15 cellular contexts compared by ENCODE assay signal in the genomic region with DNA sequence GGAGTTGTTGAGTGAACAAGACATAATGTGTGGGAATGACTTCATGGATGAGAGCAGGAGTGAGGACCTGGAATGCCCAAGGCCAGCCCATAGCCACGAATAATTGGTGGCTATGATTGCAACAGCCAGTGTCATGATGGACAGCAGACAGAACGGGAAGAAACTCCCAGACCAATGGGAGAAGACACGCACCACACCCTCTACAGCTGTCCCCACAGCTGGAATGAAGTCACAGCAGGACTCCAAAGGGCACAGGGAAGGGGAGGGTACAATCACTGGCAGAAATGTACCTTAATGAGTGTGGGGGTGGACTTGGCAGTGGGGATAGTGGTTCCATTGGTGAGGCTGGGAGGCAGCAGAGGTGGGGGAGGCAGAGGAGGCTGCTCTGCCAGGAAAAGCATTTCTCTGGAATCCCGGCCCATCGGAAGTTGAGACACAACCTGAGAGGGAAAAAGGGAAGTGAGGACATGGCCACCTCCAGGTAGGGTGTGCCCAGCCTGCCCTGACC. TPM values are rescaled to one million over a fixed set of nuclear protein-coding genes. Genes with fewer than 3 reads are reported as not detected.
DNase-seq lines count a peak whose midpoint lies in the region; ATAC-seq and TF ChIP-seq lines count a peak whose summit lies in the region.
"Had no signal": no experiment of that assay in that cellular context is flagged by ENCODE, and none has a peak within 500 bp of the region (broad histone marks: within the 10 kb centered on the region; RNA-seq: fewer than 3 reads in every experiment).

No MANE protein-coding gene starts in this region.

- no peak for TF ChIP-seq CTCF in activated CD8-positive, alpha-beta T cell treated with anti-CD3 and anti-CD28 coated beads for 36 hours (IDR thresholded peaks at IDR 0.05)

- in situ Hi-C loops in HAP-1 (cut with MboI; ENCODE audit: low sequenced_read_pairs), result no loop called here

- no peak overlapping the region for H3K4me3 Mint-ChIP-seq in activated CD8-positive, alpha-beta T cell treated with anti-CD3 and anti-CD28 coated beads, Interleukin-2, amount 10 ng/mL, durations not matched to agents 7 days and 5 days
- no peak overlapping the region for H3K4me3 Mint-ChIP-seq in activated CD8-positive, alpha-beta T cell treated with anti-CD3 and anti-CD28 coated beads for 36 hours
- no peak overlapping the region for H3K4me3 Mint-ChIP-seq in CD4-positive, alpha-beta memory T cell
- H3K4me3 Mint-ChIP-seq in dendritic cell treated with granulocyte-macrophage colony-stimulating factor and Interleukin-4, amounts not matched to agents 40 ng/mL and 50 ng/mL, for 4 days, result peak overlapping the region; percentile 18

- peaks cover 89% of the 10 kb centered on the region for H3K36me3 ChIP-seq in CD4-positive, alpha-beta memory T cell (ENCODE audit: insufficient read depth, low read length)
- H3K36me3 ChIP-seq in HAP-1 (replicated peaks), result peaks cover 30% of the 10 kb centered on the region

- no peak overlapping the region for H3K27ac ChIP-seq in CD4-positive, alpha-beta memory T cell (ENCODE audit: low read depth, low read length)
- H3K27ac ChIP-seq: epithelial cell of prostate, PC-9, transverse colon had no signal

- H3K27me3 Mint-ChIP-seq in activated CD8-positive, alpha-beta T cell treated with anti-CD3 and anti-CD28 coated beads, Interleukin-2, amount 10 ng/mL, durations not matched to agents 7 days and 5 days (ENCODE audit: low read depth), result no peaks in the 10 kb centered on the region
- no peaks in the 10 kb centered on the region for H3K27me3 Mint-ChIP-seq in activated CD8-positive, alpha-beta T cell treated with anti-CD3 and anti-CD28 coated beads for 36 hours
- H3K27me3 Mint-ChIP-seq in CD4-positive, alpha-beta memory T cell, result no peaks in the 10 kb centered on the region
- no peaks in the 10 kb centered on the region for H3K27me3 Mint-ChIP-seq in dendritic cell treated with granulocyte-macrophage colony-stimulating factor and Interleukin-4, amounts not matched to agents 40 ng/mL and 50 ng/mL, for 4 days

- intact Hi-C loops in activated CD8-positive, alpha-beta T cell treated with anti-CD3 and anti-CD28 coated beads for 36 hours (cut with micrococcal nuclease), result no loop called here
- intact Hi-C loops in CD4-positive, alpha-beta memory T cell (cut with micrococcal nuclease), result no loop called here
- intact Hi-C loops in dendritic cell treated with granulocyte-macrophage colony-stimulating factor and Interleukin-4, amounts not matched to agents 40 ng/mL and 50 ng/mL, for 4 days (cut with micrococcal nuclease), result no loop called here
- intact Hi-C loops in posterior vena cava (cut with DNase I), result no loop called here

- H3K36me3 Mint-ChIP-seq in activated CD8-positive, alpha-beta T cell treated with anti-CD3 and anti-CD28 coated beads, Interleukin-2, amount 10 ng/mL, durations not matched to agents 7 days and 5 days (ENCODE audit: low read depth), result peaks cover 54% of the 10 kb centered on the region
- H3K36me3 Mint-ChIP-seq in activated CD8-positive, alpha-beta T cell treated with anti-CD3 and anti-CD28 coated beads for 36 hours (ENCODE audit: low read depth), result peaks cover 27% of the 10 kb centered on the region
- peaks cover 49 to 75% of the 10 kb centered on the region in 2 donors for H3K36me3 Mint-ChIP-seq in CD4-positive, alpha-beta memory T cell
- H3K36me3 Mint-ChIP-seq in dendritic cell treated with granulocyte-macrophage colony-stimulating factor and Interleukin-4, amounts not matched to agents 40 ng/mL and 50 ng/mL, for 4 days (ENCODE audit: low read depth), result peaks cover 100% of the 10 kb centered on the region

- H3K4me1 Mint-ChIP-seq in activated CD8-positive, alpha-beta T cell treated with anti-CD3 and anti-CD28 coated beads, Interleukin-2, amount 10 ng/mL, durations not matched to agents 7 days and 5 days (ENCODE audit: low read depth), result peaks cover 13% of the 10 kb centered on the region
- peaks cover 11% of the 10 kb centered on the region for H3K4me1 Mint-ChIP-seq in activated CD8-positive, alpha-beta T cell treated with anti-CD3 and anti-CD28 coated beads for 36 hours (ENCODE audit: low read depth)
- peaks cover 3 to 15% (median 9%) of the 10 kb centered on the region in 4 donors for H3K4me1 Mint-ChIP-seq in CD4-positive, alpha-beta memory T cell
- peaks cover 69% of the 10 kb centered on the region for H3K4me1 Mint-ChIP-seq in dendritic cell treated with granulocyte-macrophage colony-stimulating factor and Interleukin-4, amounts not matched to agents 40 ng/mL and 50 ng/mL, for 4 days (ENCODE audit: low read depth)

- H3K9me3 Mint-ChIP-seq in activated CD8-positive, alpha-beta T cell treated with anti-CD3 and anti-CD28 coated beads, Interleukin-2, amount 10 ng/mL, durations not matched to agents 7 days and 5 days (ENCODE audit: insufficient read depth), result no peaks in the 10 kb centered on the region
- no peaks in the 10 kb centered on the region for H3K9me3 Mint-ChIP-seq in activated CD8-positive, alpha-beta T cell treated with anti-CD3 and anti-CD28 coated beads for 36 hours
- H3K9me3 Mint-ChIP-seq in CD4-positive, alpha-beta memory T cell, result peaks cover 0 to 2% (median 0%) of the 10 kb centered on the region in 8 donors
- H3K9me3 Mint-ChIP-seq in dendritic cell treated with granulocyte-macrophage colony-stimulating factor and Interleukin-4, amounts not matched to agents 40 ng/mL and 50 ng/mL, for 4 days, result no peaks in the 10 kb centered on the region

- ATAC-seq in activated CD8-positive, alpha-beta T cell treated with anti-CD3 and anti-CD28 coated beads, Interleukin-2, amount 10 ng/mL, durations not matched to agents 7 days and 5 days, result no peak
- ATAC-seq in activated CD8-positive, alpha-beta T cell treated with anti-CD3 and anti-CD28 coated beads for 36 hours, result no peak

- H3K27ac Mint-ChIP-seq in activated CD8-positive, alpha-beta T cell treated with anti-CD3 and anti-CD28 coated beads, Interleukin-2, amount 10 ng/mL, durations not matched to agents 7 days and 5 days, result peak overlapping the region; percentile 40
- H3K27ac Mint-ChIP-seq in activated CD8-positive, alpha-beta T cell treated with anti-CD3 and anti-CD28 coated beads for 36 hours, result no peak overlapping the region
- H3K27ac Mint-ChIP-seq in CD4-positive, alpha-beta memory T cell, result peak overlapping the region in 6 of 7 donors; percentile 31 to 81 (median 71)
- peak overlapping the region; percentile 94 for H3K27ac Mint-ChIP-seq in dendritic cell treated with granulocyte-macrophage colony-stimulating factor and Interleukin-4, amounts not matched to agents 40 ng/mL and 50 ng/mL, for 4 days

- no peaks in the 10 kb centered on the region for H3K4me1 ChIP-seq in CD4-positive, alpha-beta memory T cell (ENCODE audit: insufficient read depth, low read length)
- H3K4me1 ChIP-seq in HAP-1, result no peaks in the 10 kb centered on the region
- H3K4me1 ChIP-seq: transverse colon had no signal

- no peak overlapping the region for H3K4me3 ChIP-seq in CD4-positive, alpha-beta memory T cell (ENCODE audit: low read length in 2 of 2)
- H3K4me3 ChIP-seq in HAP-1, result no peak overlapping the region
- H3K4me3 ChIP-seq: PC-9, transverse colon had no signal

- no peak for DNase-seq in activated CD8-positive, alpha-beta T cell treated with anti-CD3 and anti-CD28 coated beads, Interleukin-2, amount 10 ng/mL, durations not matched to agents 7 days and 5 days
- no peak for DNase-seq in activated CD8-positive, alpha-beta T cell treated with anti-CD3 and anti-CD28 coated beads for 36 hours
- DNase-seq in CD4-positive, alpha-beta memory T cell, result no peak
- peak; percentile 42 for DNase-seq in posterior vena cava (ENCODE audit: low spot score)
- DNase-seq in HAP-1 (ENCODE audit: low spot score in 2 of 2), result no peak
- DNase-seq in NK-92 (lab: John Stamatoyannopoulos, UW; ENCODE audit: unreplicated experiment), result no peak
- no peak for DNase-seq in hepatic stellate cell (ENCODE audit: low spot score)
- DNase-seq: cortex of kidney, mesendoderm, NCI-H69, SK-N-SH, transverse colon had no signal

- CTCF ChIA-PET in activated CD8-positive, alpha-beta T cell treated with anti-CD3 and anti-CD28 coated beads, Interleukin-2, amount 10 ng/mL, durations not matched to agents 7 days and 5 days (lab: Charles Lee), result no interaction called here
- CTCF ChIA-PET in activated CD8-positive, alpha-beta T cell treated with anti-CD3 and anti-CD28 coated beads for 36 hours (lab: Charles Lee), result no interaction called here
- CTCF ChIA-PET in CD4-positive, alpha-beta memory T cell (lab: Charles Lee; ENCODE audit: partially characterized antibody), result no interaction called here

- no peaks in the 10 kb centered on the region for H3K27me3 ChIP-seq in CD4-positive, alpha-beta memory T cell (ENCODE audit: insufficient read depth, low read length)
- no peaks in the 10 kb centered on the region for H3K27me3 ChIP-seq in HAP-1 (ENCODE audit: low read depth)
- H3K27me3 ChIP-seq: transverse colon had no signal

- POLR2A ChIA-PET in activated CD8-positive, alpha-beta T cell treated with anti-CD3 and anti-CD28 coated beads, Interleukin-2, amount 10 ng/mL, durations not matched to agents 7 days and 5 days (lab: Charles Lee), result interaction anchor here (0.6 kb wide), 2 partner anchors 14 to 22 kb away, joined by 3 read pairs; no protein-coding TSS in a partner anchor
- POLR2A ChIA-PET in activated CD8-positive, alpha-beta T cell treated with anti-CD3 and anti-CD28 coated beads for 36 hours (lab: Charles Lee), result interaction anchor here (1.4 kb wide), 1 partner anchor 7 kb away, joined by 3 read pairs; no protein-coding TSS in a partner anchor
- POLR2A ChIA-PET in CD4-positive, alpha-beta memory T cell (lab: Charles Lee; ENCODE audit: partially characterized antibody), result interaction anchor here (0.6 kb wide), 1 partner anchor 28 kb away, joined by 3 read pairs; no protein-coding TSS in a partner anchor

- no peaks in the 10 kb centered on the region for H3K9me3 ChIP-seq in CD4-positive, alpha-beta memory T cell (ENCODE audit: control insufficient read depth in 1 of 2, low read length in 2 of 2)
- H3K9me3 ChIP-seq in HAP-1, result no peaks in the 10 kb centered on the region
- H3K9me3 ChIP-seq: SK-N-SH, transverse colon had no signal

RNA-seq across cellular contexts. Expression of a gene that starts 52.9 kb away (rescaled TPM):
- 100 to 1,000 TPM; 105 TPM for total RNA-seq in activated CD8-positive, alpha-beta T cell treated with anti-CD3 and anti-CD28 coated beads, Interleukin-2, amount 10 ng/mL, durations not matched to agents 7 days and 5 days
- total RNA-seq in activated CD8-positive, alpha-beta T cell treated with anti-CD3 and anti-CD28 coated beads for 36 hours, result 10 to 100 TPM; 60.2 to 64.3 TPM
- total RNA-seq in CD4-positive, alpha-beta memory T cell, result 10 to 100 TPM; 87.5 to 90.0 TPM
- 10 to 100 TPM; 30.5 to 58.2 TPM for polyA plus RNA-seq in CD4-positive, alpha-beta memory T cell
- total RNA-seq in posterior vena cava, result 10 to 100 TPM; 33.2 to 40.3 TPM
